ENCODE assay signal across 17 cellular contexts in genomic region chr3:174477491-174477890, GRCh38.
DNase-seq lines count a peak whose midpoint lies in the region; ATAC-seq and TF ChIP-seq lines count a peak whose summit lies in the region.
"Had no signal": no experiment of that assay in that cellular context is flagged by ENCODE, and none has a peak within 500 bp of the region (broad histone marks: within the 10 kb centered on the region; RNA-seq: fewer than 3 reads in every experiment).

No MANE protein-coding gene starts in this region.

- H3K79me2 ChIP-seq in neural progenitor cell (ENCODE audit: low read depth), result no peaks in the 10 kb centered on the region

- no peak for ATAC-seq in HG02623 (IDR thresholded peaks at IDR 0.05; ENCODE audit: unreplicated experiment)
- ATAC-seq in GM21529 (IDR thresholded peaks at IDR 0.05; ENCODE audit: unreplicated experiment), result no peak

- H3K36me3 ChIP-seq in SK-N-MC (ENCODE audit: insufficient read depth, low read length), result no peaks in the 10 kb centered on the region
- H3K36me3 ChIP-seq in neural progenitor cell, result no peaks in the 10 kb centered on the region
- H3K36me3 ChIP-seq: BLaER1 treated with 17β-estradiol and CSF1 and Interleukin-3, amounts not matched to agents 10 nM and 100 nM had no signal

- no peaks in the 10 kb centered on the region for H3K27me3 ChIP-seq in neural progenitor cell
- H3K27me3 ChIP-seq: BLaER1 treated with 17β-estradiol and CSF1 and Interleukin-3, amounts not matched to agents 10 nM and 100 nM had no signal

- H3K4me3 ChIP-seq in SK-N-MC (peak overlapping the region; percentile 17; the same call in 1 of the 2 replicates), neural progenitor cell (no peak overlapping the region)
- H3K4me3 ChIP-seq: BLaER1 treated with 17β-estradiol and CSF1 and Interleukin-3, amounts not matched to agents 10 nM and 100 nM had no signal

- H3K9ac ChIP-seq in SK-N-MC (ENCODE audit: insufficient read length) (no peak overlapping the region), neural progenitor cell (no peak overlapping the region)
- H3K9ac ChIP-seq: BLaER1 treated with 17β-estradiol and CSF1 and Interleukin-3, amounts not matched to agents 10 nM and 100 nM had no signal

- H3K27ac ChIP-seq in SK-N-MC (0 out of 2 replicates have a peak overlapping the region, but pooled peaks have one; percentile 1), neural progenitor cell (no peak overlapping the region)
- H3K27ac ChIP-seq: BLaER1 treated with 17β-estradiol and CSF1 and Interleukin-3, amounts not matched to agents 10 nM and 100 nM had no signal

- H3K4me1 Mint-ChIP-seq in neural progenitor cell, result no peaks in the 10 kb centered on the region
- H3K4me1 Mint-ChIP-seq: CD4-positive, CD25-positive, alpha-beta regulatory T cell had no signal

- peak; percentile 17 for DNase-seq in NCI-H82 (lab: John Stamatoyannopoulos, UW)
- no peak for DNase-seq in NCI-H82 treated with DMSO at 0.1 percent for 48 hours (lab: John Stamatoyannopoulos, UW; ENCODE audit: unreplicated experiment)
- peak; percentile 78 for DNase-seq in NCI-H1048 (lab: John Stamatoyannopoulos, UW)
- peak; percentile 93 for DNase-seq in SK-N-MC (ENCODE audit: low read depth, low spot score)
- DNase-seq in neural progenitor cell (ENCODE audit: low spot score), result no peak
- DNase-seq in NCI-H2029 (lab: John Stamatoyannopoulos, UW), result no peak
- DNase-seq: 8988T; AML-193; Calu3; CD4-positive, CD25-positive, alpha-beta regulatory T cell; DMS 273 treated with DMSO at 0.1 percent for 48 hours; GDM1; H7; IMR-90 had no signal

- H3K27ac Mint-ChIP-seq in neural progenitor cell, result no peak overlapping the region
- H3K27ac Mint-ChIP-seq: CD4-positive, CD25-positive, alpha-beta regulatory T cell had no signal

- H3K4me3 Mint-ChIP-seq in neural progenitor cell, result no peak overlapping the region
- H3K4me3 Mint-ChIP-seq: CD4-positive, CD25-positive, alpha-beta regulatory T cell had no signal

- peaks cover 3% of the 10 kb centered on the region for H3K9me3 Mint-ChIP-seq in neural progenitor cell

- no peaks in the 10 kb centered on the region for H3F3A ChIP-seq in neural progenitor cell (ENCODE audit: low read depth)

- no peaks in the 10 kb centered on the region for H3K4me1 ChIP-seq in neural progenitor cell
- H3K4me1 ChIP-seq: BLaER1 treated with 17β-estradiol and CSF1 and Interleukin-3, amounts not matched to agents 10 nM and 100 nM had no signal

- H3K27me3 Mint-ChIP-seq in neural progenitor cell (ENCODE audit: insufficient read depth, low read depth), result no peaks in the 10 kb centered on the region
- H3K27me3 Mint-ChIP-seq: CD4-positive, CD25-positive, alpha-beta regulatory T cell had no signal

- H2AFZ ChIP-seq in neural progenitor cell (replicated peaks), result peak overlapping the region; percentile 13

- no peaks in the 10 kb centered on the region for H3K36me3 Mint-ChIP-seq in neural progenitor cell
- H3K36me3 Mint-ChIP-seq: CD4-positive, CD25-positive, alpha-beta regulatory T cell had no signal

- H3K4me2 ChIP-seq in neural progenitor cell, result no peak overlapping the region
- H3K4me2 ChIP-seq: BLaER1 treated with 17β-estradiol and CSF1 and Interleukin-3, amounts not matched to agents 10 nM and 100 nM had no signal

- H4K20me1 ChIP-seq in neural progenitor cell (ENCODE audit: low read depth), result no peaks in the 10 kb centered on the region
- H4K20me1 ChIP-seq: BLaER1 treated with 17β-estradiol and CSF1 and Interleukin-3, amounts not matched to agents 10 nM and 100 nM had no signal

- no peaks in the 10 kb centered on the region for H3K9me3 ChIP-seq in SK-N-MC (ENCODE audit: low read depth, low read length)
- no peaks in the 10 kb centered on the region for H3K9me3 ChIP-seq in neural progenitor cell (ENCODE audit: low read depth)
- H3K9me3 ChIP-seq: BLaER1 treated with 17β-estradiol and CSF1 and Interleukin-3, amounts not matched to agents 10 nM and 100 nM had no signal

- no peak for TF ChIP-seq CTCF in neural progenitor cell (IDR thresholded peaks at IDR 0.05)

Comparison
In these comparisons a context has a peak if more than half of its experiments do, and no peak if none do; other contexts are left out.
1. DNase-seq: peak in NCI-H82 (single experiment), NCI-H1048 (single experiment) and SK-N-MC (single experiment); none in NCI-H82 treated with DMSO at 0.1 percent for 48 hours (single experiment), neural progenitor cell (single experiment) and NCI-H2029 (single experiment).